In genomic region chr10:106053031-106053430, GRCh38 we compare ENCODE assay signal across 24 cellular contexts.
DNase-seq lines count a peak whose midpoint lies in the region; ATAC-seq, FAIRE-seq and TF ChIP-seq lines count a peak whose summit lies in the region.
"Had no signal": no experiment of that assay in that cellular context is flagged by ENCODE, and none has a peak within 500 bp of the region (broad histone marks: within the 10 kb centered on the region; RNA-seq: fewer than 3 reads in every experiment).

No MANE protein-coding gene starts in this region.

- no peak overlapping the region for H3K4me3 ChIP-seq in CD8-positive, alpha-beta memory T cell (ENCODE audit: low read length)
- H3K4me3 ChIP-seq: A549; BLaER1 treated with 17β-estradiol and CSF1 and Interleukin-3, amounts not matched to agents 10 nM and 100 nM; GM12878; GM23338; HAP-1 had no signal

- POLR2A ChIA-PET in CD8-positive, alpha-beta memory T cell (lab: Charles Lee), result no interaction called here

- no peak overlapping the region for H3K27ac ChIP-seq in CD8-positive, alpha-beta memory T cell (ENCODE audit: low read depth, low read length)
- H3K27ac ChIP-seq: A549; BLaER1 treated with 17β-estradiol and CSF1 and Interleukin-3, amounts not matched to agents 10 nM and 100 nM had no signal

- ATAC-seq in stimulated activated naive B cell treated with anti-CD40 and anti-IgM and Interleukin-4, amounts not matched to agents 10 μg/mL and 1 μg/mL and 100 μg/mL, for 72 hours (replicated peaks), result no peak
- ATAC-seq: A549, GM12878, GM23338 had no signal

- no peaks in the 10 kb centered on the region for H3K4me1 Mint-ChIP-seq in stimulated activated naive B cell treated with anti-CD40 and anti-IgM and Interleukin-4, amounts not matched to agents 10 μg/mL and 1 μg/mL and 100 μg/mL, for 72 hours
- H3K4me1 Mint-ChIP-seq in CD8-positive, alpha-beta memory T cell, result no peaks in the 10 kb centered on the region
- H3K4me1 Mint-ChIP-seq: CD14-positive monocyte had no signal

- DNase-seq in COLO668 (lab: John Stamatoyannopoulos, UW; ENCODE audit: unreplicated experiment), result peak; percentile 0
- peak; percentile 70 for DNase-seq in NCI-H146 (lab: John Stamatoyannopoulos, UW)
- DNase-seq in NCI-H69 (lab: John Stamatoyannopoulos, UW), result peak; percentile 14
- DNase-seq in retina, result peak; percentile 10
- DNase-seq in GM12891 (ENCODE audit: insufficient read length, low spot score), result no peak
- DNase-seq in stimulated activated naive B cell treated with anti-CD40 and anti-IgM and Interleukin-4, amounts not matched to agents 10 μg/mL and 1 μg/mL and 100 μg/mL, for 72 hours, result no peak
- no peak for DNase-seq in CD8-positive, alpha-beta memory T cell
- DNase-seq: 8988T; ACHN; AML-193; BE2C; Caco-2; CD4-positive, alpha-beta T cell; DMS153; DND-41; GDM1; HFFc6 had no signal

- no peaks in the 10 kb centered on the region for H3K4me1 ChIP-seq in CD8-positive, alpha-beta memory T cell (ENCODE audit: insufficient read depth, low read length)
- H3K4me1 ChIP-seq: A549; BE2C; BLaER1 treated with 17β-estradiol and CSF1 and Interleukin-3, amounts not matched to agents 10 nM and 100 nM; Caco-2; HAP-1 had no signal

- H3K27ac Mint-ChIP-seq in stimulated activated naive B cell treated with anti-CD40 and anti-IgM and Interleukin-4, amounts not matched to agents 10 μg/mL and 1 μg/mL and 100 μg/mL, for 72 hours, result no peak overlapping the region
- no peak overlapping the region for H3K27ac Mint-ChIP-seq in CD8-positive, alpha-beta memory T cell
- H3K27ac Mint-ChIP-seq: CD14-positive monocyte; CD4-positive, alpha-beta T cell; GM23338; HFFc6 had no signal

- no peak for TF ChIP-seq POLR2A in GM12891 (IDR thresholded peaks at IDR 0.05; ENCODE audit: low read depth, low read length)

- H3K9me3 ChIP-seq in CD8-positive, alpha-beta memory T cell (ENCODE audit: low read length), result no peaks in the 10 kb centered on the region
- H3K9me3 ChIP-seq: A549; BE2C; BLaER1 treated with 17β-estradiol and CSF1 and Interleukin-3, amounts not matched to agents 10 nM and 100 nM; Caco-2; HAP-1 had no signal

- H3K4me3 Mint-ChIP-seq in stimulated activated naive B cell treated with anti-CD40 and anti-IgM and Interleukin-4, amounts not matched to agents 10 μg/mL and 1 μg/mL and 100 μg/mL, for 72 hours, result no peak overlapping the region
- H3K4me3 Mint-ChIP-seq in CD8-positive, alpha-beta memory T cell, result no peak overlapping the region
- H3K4me3 Mint-ChIP-seq: CD14-positive monocyte; CD4-positive, alpha-beta T cell; GM23338; HFFc6 had no signal

- H3K36me3 ChIP-seq in CD8-positive, alpha-beta memory T cell (ENCODE audit: insufficient read depth, low read length), result no peaks in the 10 kb centered on the region
- H3K36me3 ChIP-seq: BE2C; BLaER1 treated with 17β-estradiol and CSF1 and Interleukin-3, amounts not matched to agents 10 nM and 100 nM; HAP-1 had no signal

- CTCF ChIA-PET in CD8-positive, alpha-beta memory T cell (lab: Charles Lee), result no interaction called here

- H3K36me3 Mint-ChIP-seq in stimulated activated naive B cell treated with anti-CD40 and anti-IgM and Interleukin-4, amounts not matched to agents 10 μg/mL and 1 μg/mL and 100 μg/mL, for 72 hours, result no peaks in the 10 kb centered on the region
- no peaks in the 10 kb centered on the region for H3K36me3 Mint-ChIP-seq in CD8-positive, alpha-beta memory T cell
- H3K36me3 Mint-ChIP-seq: CD14-positive monocyte had no signal

- no peaks in the 10 kb centered on the region for H3K27me3 Mint-ChIP-seq in stimulated activated naive B cell treated with anti-CD40 and anti-IgM and Interleukin-4, amounts not matched to agents 10 μg/mL and 1 μg/mL and 100 μg/mL, for 72 hours
- no peaks in the 10 kb centered on the region for H3K27me3 Mint-ChIP-seq in CD8-positive, alpha-beta memory T cell
- H3K27me3 Mint-ChIP-seq: CD4-positive, alpha-beta T cell had no signal

- FAIRE-seq in GM12891 (lab: Jason Lieb, UNC), result no peak
- FAIRE-seq: A549, GM12878, GM18507 had no signal

- no peaks in the 10 kb centered on the region for H3K27me3 ChIP-seq in CD8-positive, alpha-beta memory T cell (ENCODE audit: insufficient read depth, low read length, poor library complexity, severe bottlenecking)
- H3K27me3 ChIP-seq: BE2C; BLaER1 treated with 17β-estradiol and CSF1 and Interleukin-3, amounts not matched to agents 10 nM and 100 nM had no signal

- H3K9me3 Mint-ChIP-seq in stimulated activated naive B cell treated with anti-CD40 and anti-IgM and Interleukin-4, amounts not matched to agents 10 μg/mL and 1 μg/mL and 100 μg/mL, for 72 hours, result peaks cover 4 to 6% of the 10 kb centered on the region in 2 donors
- H3K9me3 Mint-ChIP-seq in CD8-positive, alpha-beta memory T cell, result peaks cover 0 to 22% (median 10%) of the 10 kb centered on the region in 5 donors
- H3K9me3 Mint-ChIP-seq: GM23338 had no signal

TF ChIP-seq in GM12891, 5 proteins besides CTCF, POLR2A, EP300 and RAD21:
- no peak for TF ChIP-seq SPI1 (IDR thresholded peaks at IDR 0.05; ENCODE audit: low read depth, low read length)
- TF ChIP-seq TAF1 (IDR thresholded peaks at IDR 0.05; ENCODE audit: low read depth, low read length), result no peak
- no peak for TF ChIP-seq POLR2AphosphoS5 (IDR thresholded peaks at IDR 0.05; ENCODE audit: low read depth, low read length)
- TF ChIP-seq PAX5 (IDR thresholded peaks at IDR 0.05; ENCODE audit: insufficient read depth, low read length, severe bottlenecking), result no peak

Comparison
In these comparisons a context has a peak if more than half of its experiments do, and no peak if none do; other contexts are left out.
1. DNase-seq: peak in COLO668 (single experiment), NCI-H146 (single experiment), NCI-H69 (single experiment) and retina (single experiment); none in GM12891 (single experiment), stimulated activated naive B cell treated with anti-CD40 and anti-IgM and Interleukin-4, amounts not matched to agents 10 μg/mL and 1 μg/mL and 100 μg/mL, for 72 hours (single experiment) and CD8-positive, alpha-beta memory T cell (0 of 5).